23 cellular contexts compared by ENCODE assay signal in the genomic region with DNA sequence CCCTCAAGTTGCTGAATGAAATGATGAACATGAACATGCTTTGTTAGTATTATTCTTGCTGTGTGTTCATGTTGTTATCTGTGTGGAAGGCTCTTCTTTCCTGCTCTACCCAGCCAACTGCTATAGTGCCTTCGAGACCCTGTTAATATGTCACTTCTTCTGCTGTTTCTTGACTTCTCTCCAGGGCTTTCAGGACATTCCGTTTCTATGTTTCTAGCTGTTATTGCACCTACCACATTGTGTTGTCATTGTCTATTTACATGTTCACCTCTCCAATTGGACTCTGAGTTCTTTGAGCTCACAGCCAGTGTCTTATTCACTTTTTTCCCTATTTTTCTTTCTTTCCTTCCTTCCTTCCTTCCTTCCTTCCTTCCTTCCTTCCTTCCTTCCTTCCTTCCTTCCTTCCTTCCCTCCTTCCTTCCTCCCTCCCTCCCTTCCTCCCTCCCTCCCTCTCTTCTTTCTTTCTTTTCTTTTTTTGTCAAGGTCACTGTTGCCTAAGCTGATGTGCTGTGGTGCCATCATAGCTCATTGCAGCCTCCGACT. TPM values are rescaled to one million over a fixed set of nuclear protein-coding genes. Genes with fewer than 3 reads are reported as not detected.
DNase-seq lines count a peak whose midpoint lies in the region; ATAC-seq, FAIRE-seq and TF ChIP-seq lines count a peak whose summit lies in the region.
"Had no signal": no experiment of that assay in that cellular context is flagged by ENCODE, and none has a peak within 500 bp of the region (broad histone marks: within the 10 kb centered on the region; RNA-seq: fewer than 3 reads in every experiment).

No MANE protein-coding gene starts in this region.

- H3K27me3 Mint-ChIP-seq in activated CD4-positive, alpha-beta T cell treated with anti-CD3 and anti-CD28 coated beads, Interleukin-2, amount 10 ng/mL, durations not matched to agents 7 days and 5 days: peaks cover 35% of the 10 kb centered on the region

- intact Hi-C loops in IMR-90 (cut with micrococcal nuclease): no loop called here
- intact Hi-C loops in K562 (cut with micrococcal nuclease): no loop called here
- intact Hi-C loops in HepG2 (cut with micrococcal nuclease; ENCODE audit: unreplicated experiment): no loop called here
- intact Hi-C loops in right cardiac atrium (cut with DNase I): no loop called here
- intact Hi-C loops in mammary epithelial cell (cut with micrococcal nuclease): no loop called here

- H3K36me3 Mint-ChIP-seq in activated CD4-positive, alpha-beta T cell treated with anti-CD3 and anti-CD28 coated beads, Interleukin-2, amount 10 ng/mL, durations not matched to agents 7 days and 5 days (ENCODE audit: low read depth): no peaks in the 10 kb centered on the region
- H3K36me3 Mint-ChIP-seq: CD4-positive, alpha-beta memory T cell had no signal

- H3K9me1 ChIP-seq in IMR-90 (ENCODE audit: insufficient read depth, low read length) (no peaks in the 10 kb centered on the region), K562 (ENCODE audit: control insufficient read depth, insufficient read depth, low read length) (no peaks in the 10 kb centered on the region)

- H3K36me3 ChIP-seq in IMR-90 (ENCODE audit: control insufficient read depth, insufficient read depth, low read length) (no peaks in the 10 kb centered on the region), K562 (ENCODE audit: control insufficient read depth, insufficient read depth, low read length) (no peaks in the 10 kb centered on the region), HepG2 (replicated peaks in 1 of 2; ENCODE audit: control insufficient read depth in 1 of 2, insufficient read depth in 2 of 2, low read length in 2 of 2) (no peaks in the 10 kb centered on the region), mammary epithelial cell (ENCODE audit: insufficient read depth, low read length) (no peaks in the 10 kb centered on the region)

- no peaks in the 10 kb centered on the region for H3K4me1 Mint-ChIP-seq in activated CD4-positive, alpha-beta T cell treated with anti-CD3 and anti-CD28 coated beads, Interleukin-2, amount 10 ng/mL, durations not matched to agents 7 days and 5 days

- H3K9me3 Mint-ChIP-seq in activated CD4-positive, alpha-beta T cell treated with anti-CD3 and anti-CD28 coated beads, Interleukin-2, amount 10 ng/mL, durations not matched to agents 7 days and 5 days: no peaks in the 10 kb centered on the region

- H3K4me1 ChIP-seq in A549: peaks cover 38% of the 10 kb centered on the region
- peaks cover 10% of the 10 kb centered on the region for H3K4me1 ChIP-seq in IMR-90 (ENCODE audit: control insufficient read depth, insufficient read depth, low read length)
- H3K4me1 ChIP-seq in K562 (replicated peaks in 1 of 2; ENCODE audit: control insufficient read depth in 2 of 2, insufficient read depth in 2 of 2, low read length in 2 of 2): peaks cover 7 to 14% of the 10 kb centered on the region in 2 experiments
- H3K4me1 ChIP-seq in HepG2 (ENCODE audit: insufficient read depth, low read length): peaks cover 79% of the 10 kb centered on the region
- H3K4me1 ChIP-seq in right cardiac atrium (ENCODE audit: control insufficient read depth, insufficient read depth, low read length): no peaks in the 10 kb centered on the region
- H3K4me1 ChIP-seq in mammary epithelial cell (ENCODE audit: insufficient read depth, low read length): peaks cover 8% of the 10 kb centered on the region

- DNase-seq in A549 (ENCODE audit: low read depth in 1 of 2, low spot score in 1 of 2) (no peak), IMR-90 (no peak), K562 (ENCODE audit: extremely low read depth in 1 of 4, low spot score in 3 of 4) (no peak), HepG2 (ENCODE audit: low spot score) (no peak), right cardiac atrium (no peak), mammary epithelial cell (no peak)
- DNase-seq in activated CD4-positive, alpha-beta T cell treated with anti-CD3 and anti-CD28 coated beads, Interleukin-2, amount 10 ng/mL, durations not matched to agents 7 days and 5 days: no peak
- DNase-seq: C1 segment of cervical spinal cord; Calu3; CD4-positive, alpha-beta memory T cell; COR-L47; DMS53; DMS79 treated with DMSO at 0.1 percent for 48 hours; GF-D8; GM23248; H7; HCEC 1CT had no signal

- H3K4me2 ChIP-seq in A549 (no peak overlapping the region), IMR-90 (ENCODE audit: low read depth, low read length) (no peak overlapping the region), K562 (ENCODE audit: insufficient read depth, low read length) (no peak overlapping the region), HepG2 (ENCODE audit: low read depth, low read length) (no peak overlapping the region), mammary epithelial cell (ENCODE audit: insufficient read depth, low read depth, low read length) (no peak overlapping the region)

- H3K27me3 ChIP-seq in IMR-90 (ENCODE audit: control insufficient read depth, insufficient read depth, low read length) (no peaks in the 10 kb centered on the region), K562 (ENCODE audit: control insufficient read depth in 2 of 2, insufficient read depth in 2 of 2, low read length in 2 of 2) (no peaks in the 10 kb centered on the region), HepG2 (ENCODE audit: control insufficient read depth in 1 of 2, insufficient read depth in 2 of 2, low read length in 2 of 2) (no peaks in the 10 kb centered on the region), right cardiac atrium (ENCODE audit: control insufficient read depth, insufficient read depth) (no peaks in the 10 kb centered on the region), mammary epithelial cell (ENCODE audit: insufficient read depth, low read length) (peaks cover 4% of the 10 kb centered on the region)

- H2BK15ac ChIP-seq in IMR-90 (ENCODE audit: low read depth, low read length): no peak overlapping the region; the same call in 2 of the 3 replicates

- TF ChIP-seq POLR2A in A549 (IDR thresholded peaks at IDR 0.05; ENCODE audit: low read length) (no peak), IMR-90 (IDR thresholded peaks at IDR 0.05; ENCODE audit: low read depth, low read length) (no peak), K562 (conservative IDR thresholded peaks at IDR 0.05) (no peak), HepG2 (IDR thresholded peaks at IDR 0.05; ENCODE audit: insufficient read depth in 1 of 2, low read depth in 2 of 2, low read length in 2 of 2) (no peak)

- WGBS in A549 (ENCODE audit: missing lambda C conversion rate): 77% methylated on average over 3 of the region's 3 CpGs
- WGBS in IMR-90 (ENCODE audit: extremely low coverage in 2 of 2, insufficient read length in 1 of 2), 2 experiments: 83% methylated on average over 1 of the region's 3 CpGs; no CpG with 5 or more reads in 1 of the 2 experiments
- 65% methylated on average over 3 of the region's 3 CpGs for WGBS in K562 (ENCODE audit: insufficient coverage, low coverage, missing lambda C conversion rate)
- WGBS in HepG2 (ENCODE audit: low lambda C conversion rate): 43% methylated on average over 3 of the region's 3 CpGs
- WGBS in right cardiac atrium: 75% methylated on average over 3 of the region's 3 CpGs
- WGBS in mammary epithelial cell (ENCODE audit: low coverage, missing lambda C conversion rate): 81% methylated on average over 3 of the region's 3 CpGs

- no peaks in the 10 kb centered on the region for H3K79me1 ChIP-seq in IMR-90 (ENCODE audit: low read depth in 1 of 2, low read length in 2 of 2)

- no peak overlapping the region for H4K8ac ChIP-seq in IMR-90 (ENCODE audit: low read depth in 2 of 2, low read length in 2 of 2)

- CTCF ChIA-PET in A549 (lab: Yijun Ruan, JAX): interaction anchor here (0.6 to 1.1 kb wide), 2 partner anchors 23 to 273 kb away, joined by 3 to 5 read pairs; no protein-coding TSS in a partner anchor
- CTCF ChIA-PET in IMR-90 (lab: Yijun Ruan, JAX): no interaction called here
- CTCF ChIA-PET in K562 (lab: Yijun Ruan, JAX; ENCODE audit: low intra/inter-chr PET ratio): no interaction called here
- CTCF ChIA-PET in HepG2 (lab: Yijun Ruan, JAX; ENCODE audit: low intra/inter-chr PET ratio, low total read pairs): no interaction called here
- CTCF ChIA-PET in activated CD4-positive, alpha-beta T cell treated with anti-CD3 and anti-CD28 coated beads, Interleukin-2, amount 10 ng/mL, durations not matched to agents 7 days and 5 days (lab: Charles Lee): interaction anchor here (1.2 kb wide), 1 partner anchor 19 kb away, joined by 4 read pairs; no protein-coding TSS in a partner anchor
- CTCF ChIA-PET in mammary epithelial cell (lab: Charles Lee; ENCODE audit: low non-redundant PET): no interaction called here

- in situ Hi-C loops in IMR-90 (cut with MboI; ENCODE audit: low sequenced_read_pairs): no loop called here
- in situ Hi-C loops in K562 (cut with MboI): no loop called here
- in situ Hi-C loops in HepG2 (cut with HindIII; ENCODE audit: extremely low pct_ligation_motif_present, low pct_unique_long_range_greater_than_20kb): no loop called here
- in situ Hi-C loops in mammary epithelial cell (cut with MboI; ENCODE audit: low sequenced_read_pairs in 2 of 2): no loop called here

- no TSS peak for BruUV-seq in IMR-90 (replicated peaks; lab: Mats Ljungman, UMichigan)
- no TSS peak for BruUV-seq in K562 (replicated peaks; lab: Mats Ljungman, UMichigan)
- BruUV-seq in HepG2 (replicated peaks; lab: Mats Ljungman, UMichigan): no TSS peak
- BruUV-seq in mammary epithelial cell (replicated peaks; lab: Mats Ljungman, UMichigan): no TSS peak

- no peak for ATAC-seq in A549
- no peak for ATAC-seq in IMR-90 (ENCODE audit: low read depth)
- ATAC-seq in K562: no peak
- no peak for ATAC-seq in HepG2
- no peak for ATAC-seq in right cardiac atrium
- no peak for ATAC-seq in GM19455 (IDR thresholded peaks at IDR 0.05; ENCODE audit: unreplicated experiment)

- POLR2A ChIA-PET in A549 (lab: Yijun Ruan, JAX) (interaction anchor here (1.2 kb wide), 1 partner anchor 40 kb away, joined by 3 read pairs; a partner anchor contains a TSS), IMR-90 (lab: Charles Lee; ENCODE audit: unreplicated experiment) (no interaction called here), K562 (lab: Yijun Ruan, JAX) (no interaction called here), HepG2 (lab: Yijun Ruan, JAX) (interaction anchor here (0.7 kb wide), 1 partner anchor 275 kb away, joined by 3 read pairs; no protein-coding TSS in a partner anchor)
- POLR2A ChIA-PET in activated CD4-positive, alpha-beta T cell treated with anti-CD3 and anti-CD28 coated beads, Interleukin-2, amount 10 ng/mL, durations not matched to agents 7 days and 5 days (lab: Charles Lee): no interaction called here

- peak overlapping the region; percentile 58; the same call in 1 of the 2 replicates for H2BK120ac ChIP-seq in IMR-90 (ENCODE audit: low read depth, low read length)

- H3K9ac ChIP-seq in IMR-90 (ENCODE audit: low read depth, low read length): no peak overlapping the region
- no peak overlapping the region for H3K9ac ChIP-seq in K562 (ENCODE audit: insufficient read depth in 1 of 2, low read depth in 2 of 2, low read length in 2 of 2)
- no peak overlapping the region for H3K9ac ChIP-seq in HepG2 (ENCODE audit: insufficient read depth, low read depth, low read length)
- H3K9ac ChIP-seq in mammary epithelial cell (ENCODE audit: insufficient read depth, low read length): no peak overlapping the region
- H3K9ac ChIP-seq: GM23248 had no signal

- no peak overlapping the region for H4K5ac ChIP-seq in IMR-90 (ENCODE audit: low read depth, low read length)

- H3K14ac ChIP-seq in IMR-90 (replicated peaks; ENCODE audit: low read depth, low read length): no peak overlapping the region

- TF ChIP-seq RAD21 in A549 (conservative IDR thresholded peaks at IDR 0.05 in 1 of 2, IDR thresholded peaks at IDR 0.05 in 1 of 2) (no peak), IMR-90 (IDR thresholded peaks at IDR 0.05; ENCODE audit: low read length) (no peak), K562 (CRISPR knock-in tag; conservative IDR thresholded peaks at IDR 0.05 in 1 of 2, IDR thresholded peaks at IDR 0.05 in 1 of 2) (no peak), HepG2 (CRISPR knock-in tag; IDR thresholded peaks at IDR 0.05) (no peak)

- H3K9me3 ChIP-seq in A549 (no peaks in the 10 kb centered on the region), IMR-90 (ENCODE audit: control insufficient read depth, insufficient read depth, low read length) (peaks cover 3% of the 10 kb centered on the region; the same call in 1 of the 2 replicates), K562 (replicated peaks; ENCODE audit: control insufficient read depth, insufficient read depth, low read depth, low read length) (no peaks in the 10 kb centered on the region), HepG2 (ENCODE audit: low read length) (no peaks in the 10 kb centered on the region), right cardiac atrium (ENCODE audit: control insufficient read depth, low read length) (no peaks in the 10 kb centered on the region), mammary epithelial cell (replicated peaks; ENCODE audit: insufficient read depth, low read length) (no peaks in the 10 kb centered on the region)

- FAIRE-seq in A549 (lab: Jason Lieb, UNC) (no peak), K562 (lab: Jason Lieb, UNC) (no peak), HepG2 (lab: Jason Lieb, UNC) (no peak)
- FAIRE-seq: A204.1, GM12891, GM18507, H1 had no signal

- H3K56ac ChIP-seq in IMR-90 (ENCODE audit: extremely low read depth, insufficient read depth, low read length): no peak overlapping the region

- H2BK20ac ChIP-seq in IMR-90 (ENCODE audit: low read depth, low read length): no peak overlapping the region

- TF ChIP-seq CTCF in A549 (IDR thresholded peaks at IDR 0.05) (no peak), IMR-90 (conservative IDR thresholded peaks at IDR 0.05; ENCODE audit: low read depth, low read length) (no peak), K562 (IDR thresholded peaks at IDR 0.05 in 2 of 3, conservative IDR thresholded peaks at IDR 0.05 in 1 of 3; ENCODE audit: insufficient read depth in 2 of 3, low read depth in 1 of 3, low read length in 3 of 3) (no peak), HepG2 (CRISPR knock-in tag; IDR thresholded peaks at IDR 0.05) (no peak), mammary epithelial cell (conservative IDR thresholded peaks at IDR 0.05 in 1 of 2, IDR thresholded peaks at IDR 0.05 in 1 of 2; ENCODE audit: extremely low read depth in 1 of 2, insufficient read depth in 1 of 2, low read depth in 1 of 2, low read length in 2 of 2) (no peak)

- no peak overlapping the region for H2AFZ ChIP-seq in IMR-90 (replicated peaks; ENCODE audit: low read length, poor library complexity)
- H2AFZ ChIP-seq in K562 (ENCODE audit: low read depth, low read length): no peak overlapping the region
- no peak overlapping the region for H2AFZ ChIP-seq in HepG2 (ENCODE audit: low read length)
- H2AFZ ChIP-seq in mammary epithelial cell (ENCODE audit: low read depth, low read length): no peak overlapping the region
- H2AFZ ChIP-seq: GM23248 had no signal

- H3K4me3 ChIP-seq in A549: no peak overlapping the region
- no peak overlapping the region for H3K4me3 ChIP-seq in IMR-90 (ENCODE audit: insufficient read depth, low read depth, low read length)
- no peak overlapping the region for H3K4me3 ChIP-seq in K562
- no peak overlapping the region for H3K4me3 ChIP-seq in HepG2 (replicated peaks in 1 of 3; ENCODE audit: insufficient read depth in 1 of 3, low read depth in 2 of 3, low read length in 3 of 3)
- H3K4me3 ChIP-seq in right cardiac atrium (ENCODE audit: low read length): no peak overlapping the region
- H3K4me3 ChIP-seq in mammary epithelial cell (replicated peaks in 1 of 3; ENCODE audit: insufficient read depth in 1 of 3, low read depth in 2 of 3, low read length in 3 of 3): no peak overlapping the region
- H3K4me3 ChIP-seq: GM23248 had no signal

- dilution Hi-C loops in IMR-90 (cut with HindIII; ENCODE audit: low sequenced_read_pairs, unreplicated experiment) (no loop called here), mammary epithelial cell (cut with HindIII; ENCODE audit: low sequenced_read_pairs) (no loop called here)

- peak overlapping the region; percentile 61 for H2AK5ac ChIP-seq in IMR-90 (ENCODE audit: low read depth, low read length)

- TF ChIP-seq EP300 in A549 (IDR thresholded peaks at IDR 0.05) (no peak), K562 (IDR thresholded peaks at IDR 0.05; ENCODE audit: low read length) (no peak), HepG2 (IDR thresholded peaks at IDR 0.05; ENCODE audit: low read depth in 2 of 2, low read length in 2 of 2) (no peak), HepG2 (CRISPR knock-in tag; IDR thresholded peaks at IDR 0.05; ENCODE audit: borderline replicate concordance) (no peak)

- H3K23ac ChIP-seq in IMR-90 (ENCODE audit: low read depth, low read length): no peak overlapping the region

- H3K27ac ChIP-seq in A549 (peak overlapping the region; percentile 6 to 41; a peak in 4 of 6 replicates), IMR-90 (ENCODE audit: insufficient read depth, low read length) (no peak overlapping the region), K562 (ENCODE audit: extremely low read depth, low read depth, low read length) (no peak overlapping the region), HepG2 (ENCODE audit: extremely low read length, insufficient read depth, low read length) (no peak overlapping the region), right cardiac atrium (ENCODE audit: low read length) (no peak overlapping the region), mammary epithelial cell (ENCODE audit: insufficient read depth, low read depth, low read length) (no peak overlapping the region)
- H3K27ac ChIP-seq: 22Rv1, GM23248 had no signal

- H3K79me2 ChIP-seq in K562 (ENCODE audit: control insufficient read depth, insufficient read depth, low read length) (no peaks in the 10 kb centered on the region), HepG2 (ENCODE audit: insufficient read depth, low read length) (no peaks in the 10 kb centered on the region), mammary epithelial cell (ENCODE audit: insufficient read depth, low read length) (no peaks in the 10 kb centered on the region)

- H3K27ac Mint-ChIP-seq in activated CD4-positive, alpha-beta T cell treated with anti-CD3 and anti-CD28 coated beads, Interleukin-2, amount 10 ng/mL, durations not matched to agents 7 days and 5 days: no peak overlapping the region

- no peak overlapping the region for H2AK9ac ChIP-seq in IMR-90 (replicated peaks; ENCODE audit: low read depth, low read length, poor library complexity)

- no peak overlapping the region for H2BK5ac ChIP-seq in IMR-90 (ENCODE audit: low read depth, low read length, poor library complexity, severe bottlenecking)

- no peak overlapping the region; the same call in 1 of the 2 replicates for H4K91ac ChIP-seq in IMR-90 (ENCODE audit: insufficient read depth, low read depth, low read length)

- H3K4me3 Mint-ChIP-seq in activated CD4-positive, alpha-beta T cell treated with anti-CD3 and anti-CD28 coated beads, Interleukin-2, amount 10 ng/mL, durations not matched to agents 7 days and 5 days: no peak overlapping the region
- H3K4me3 Mint-ChIP-seq: CD4-positive, alpha-beta memory T cell had no signal

- H4K20me1 ChIP-seq in IMR-90 (ENCODE audit: insufficient read depth, low read length) (no peaks in the 10 kb centered on the region), K562 (replicated peaks; ENCODE audit: control insufficient read depth, insufficient read depth, low read length) (no peaks in the 10 kb centered on the region), HepG2 (ENCODE audit: insufficient read depth, low read length) (no peaks in the 10 kb centered on the region), mammary epithelial cell (ENCODE audit: insufficient read depth, low read length) (no peaks in the 10 kb centered on the region)

- H3K18ac ChIP-seq in IMR-90 (ENCODE audit: low read depth, low read length): no peak overlapping the region

- peak overlapping the region; percentile 44; the same call in 1 of the 2 replicates for H3K4ac ChIP-seq in IMR-90 (ENCODE audit: low read depth, low read length)

RNA-seq across cellular contexts. Expression of a gene that starts 40.4 kb away (rescaled TPM):
- polyA plus RNA-seq in A549 (2011; rRNA removed) (40.5 and 60.8 TPM in 2 replicates), A549 (2017; fragmentation: RNase III; extraction: RNeasy Plus Mini Kit Qiagen cat#74134 plus additional on column Dnase treatment) (23.2 to 26.1 TPM (median 25.6 TPM) in 3 replicates), IMR-90 (2012; rRNA removed) (13.4 and 14.4 TPM in 2 replicates), K562 (2011; rRNA removed) (7.2 and 7.7 TPM in 2 replicates), K562 (2014; fragmentation: Illumina TruSeq; extraction: Trizol) (10.9 and 11.6 TPM in 2 replicates), K562 (2014; fragmentation: Nextera tagmentation; extraction: Ambion mirVana) (1 to 10 TPM; 2.0 to 2.9 TPM), K562 (2014; rRNA removed) (13.2 and 13.6 TPM in 2 replicates), HepG2 (2011; rRNA removed) (12.0 and 12.9 TPM in 2 replicates), right cardiac atrium (24.2 TPM), mammary epithelial cell (2.7 TPM)
- polyA plus RNA-seq in A549 (2012; cell fraction: cytosol; rRNA removed): 20.6 and 25.0 TPM in 2 replicates
- 24.3 and 33.2 TPM in 2 replicates for polyA plus RNA-seq in A549 (2012; cell fraction: nucleus; rRNA removed)
- 25.2 and 32.9 TPM in 2 replicates for polyA minus RNA-seq in A549 (2011; rRNA and poly(A)+ RNA removed)
- total RNA-seq in IMR-90 (2012; rRNA removed) (19.4 and 20.8 TPM in 2 replicates), K562 (2014; rRNA removed) (21.8 TPM in 2 replicates), K562 (2014; rRNA removed; fragmentation: Illumina TruSeq; extraction: Trizol) (13.5 and 14.8 TPM in 2 replicates), K562 (2015; rRNA removed; fragmentation: Illumina TruSeq; extraction: Trizol) (18.9 and 19.2 TPM in 2 replicates), K562 (2021) (18.7 and 20.1 TPM in 2 replicates), HepG2 (2016; rRNA removed; fragmentation: Illumina TruSeq; extraction: Trizol) (13.2 and 23.6 TPM in 2 replicates), right cardiac atrium (10 to 100 TPM; 33.3 to 45.3 (median 37.1) TPM), mammary epithelial cell (1 to 10 TPM; 4.2 to 7.0 TPM)
- 8.3 and 14.5 TPM in 2 replicates for polyA plus RNA-seq in IMR-90 (2012; cell fraction: cytosol; rRNA removed)
- 8.6 and 10.7 TPM in 2 replicates for polyA plus RNA-seq in IMR-90 (2012; cell fraction: nucleus; rRNA removed; ENCODE audit: low replicate concordance)
- 24.8 and 28.2 TPM in 2 replicates for total RNA-seq in K562 (2011; cell fraction: chromatin; rRNA removed; ENCODE audit: low replicate concordance)
- 17.6 and 25.8 TPM in 2 replicates for total RNA-seq in K562 (2011; cell fraction: nucleolus; rRNA removed)
- total RNA-seq in K562 (2011; cell fraction: nucleoplasm; rRNA removed): 17.6 and 19.4 TPM in 2 replicates
- 6.9 and 11.4 TPM in 2 replicates for polyA plus RNA-seq in K562 (2011; cell fraction: cytosol; rRNA removed)
- 21.3 and 26.7 TPM in 2 replicates for polyA plus RNA-seq in K562 (2011; cell fraction: nucleus; rRNA removed)
- 13.5 and 15.2 TPM in 2 replicates for polyA plus RNA-seq in K562 (2012)
- polyA minus RNA-seq in K562 (2011; rRNA and poly(A)+ RNA removed): 6.0 and 6.4 TPM in 2 replicates
- polyA minus RNA-seq in K562 (2011; cell fraction: cytosol; rRNA and poly(A)+ RNA removed): 4.6 and 6.2 TPM in 2 replicates
- polyA minus RNA-seq in K562 (2011; cell fraction: nucleus; rRNA and poly(A)+ RNA removed): 9.3 and 13.3 TPM in 2 replicates
- 5.9 and 7.5 TPM in 2 replicates for total RNA-seq in HepG2 (2016; cell fraction: cytosol; rRNA removed; fragmentation: Illumina TruSeq; extraction: Trizol; ENCODE audit: low read depth)
- total RNA-seq in HepG2 (2016; cell fraction: insoluble cytoplasmic fraction; rRNA removed; fragmentation: Illumina TruSeq; extraction: Trizol): 13.9 and 23.0 TPM in 2 replicates
- 12.2 and 13.9 TPM in 2 replicates for total RNA-seq in HepG2 (2016; cell fraction: membrane; rRNA removed; fragmentation: Illumina TruSeq; extraction: Trizol)
- total RNA-seq in HepG2 (2016; cell fraction: nucleus; rRNA removed; fragmentation: Illumina TruSeq; extraction: Trizol): 26.5 and 27.4 TPM in 2 replicates
- polyA plus RNA-seq in HepG2 (2011; cell fraction: cytosol; rRNA removed): 11.4 and 12.6 TPM in 2 replicates
- 15.1 and 17.1 TPM in 2 replicates for polyA plus RNA-seq in HepG2 (2011; cell fraction: nucleus; rRNA removed)
- 14.8 and 39.0 TPM in 2 replicates for polyA plus RNA-seq in HepG2 (2012)
- 3.1 and 4.6 TPM in 2 replicates for polyA plus RNA-seq in HepG2 (2016; cell fraction: cytosol; fragmentation: Illumina TruSeq; extraction: Trizol; ENCODE audit: low read depth)
- 11.2 and 12.5 TPM in 2 replicates for polyA plus RNA-seq in HepG2 (2016; cell fraction: insoluble cytoplasmic fraction; fragmentation: Illumina TruSeq; extraction: Trizol; ENCODE audit: low read depth)
- polyA plus RNA-seq in HepG2 (2016; cell fraction: membrane; fragmentation: Illumina TruSeq; extraction: Trizol; ENCODE audit: low read depth): 6.7 and 8.6 TPM in 2 replicates
- 45.7 and 45.8 TPM in 2 replicates for polyA plus RNA-seq in HepG2 (2016; cell fraction: nucleus; fragmentation: Illumina TruSeq; extraction: Trizol; ENCODE audit: insufficient read depth, low read depth)
- polyA minus RNA-seq in HepG2 (2011; rRNA and poly(A)+ RNA removed; ENCODE audit: low replicate concordance): 2.5 and 6.7 TPM in 2 replicates
- 6.2 and 7.0 TPM in 2 replicates for polyA minus RNA-seq in HepG2 (2011; cell fraction: cytosol; rRNA and poly(A)+ RNA removed)
- polyA minus RNA-seq in HepG2 (2011; cell fraction: nucleus; rRNA and poly(A)+ RNA removed): 6.8 and 10.7 TPM in 2 replicates
- total RNA-seq in activated CD4-positive, alpha-beta T cell treated with anti-CD3 and anti-CD28 coated beads, Interleukin-2, amount 10 ng/mL, durations not matched to agents 7 days and 5 days: not detected
- not detected for polyA minus RNA-seq in mammary epithelial cell

Comparison
In these comparisons a context has a peak if more than half of its experiments do, and no peak if none do; other contexts are left out.
1. H3K27ac ChIP-seq: peak in A549 (2 of 2); none in IMR-90 (single experiment), K562 (single experiment), HepG2 (single experiment), right cardiac atrium (single experiment) and mammary epithelial cell (single experiment).
2. RNA of a gene that starts 40.4 kb away (total RNA-seq): 33.3 to 45.3 TPM in right cardiac atrium, 5.9 to 27.4 TPM in HepG2, 13.5 to 28.2 TPM in K562, 19.4 to 20.8 TPM in IMR-90 and 4.2 to 7.0 TPM in mammary epithelial cell; not detected in activated CD4-positive, alpha-beta T cell treated with anti-CD3 and anti-CD28 coated beads, Interleukin-2, amount 10 ng/mL, durations not matched to agents 7 days and 5 days; every median in the first group is over 4 times any median in the second.
3. CTCF ChIA-PET loops: an anchor here in A549 (0.6 to 1.1 kb wide) and activated CD4-positive, alpha-beta T cell treated with anti-CD3 and anti-CD28 coated beads, Interleukin-2, amount 10 ng/mL, durations not matched to agents 7 days and 5 days (1.2 kb wide); none called in IMR-90, K562, HepG2 and mammary epithelial cell.
4. POLR2A ChIA-PET loops: an anchor here in A549 (1.2 kb wide) and HepG2 (0.7 kb wide); none called in IMR-90, K562 and activated CD4-positive, alpha-beta T cell treated with anti-CD3 and anti-CD28 coated beads, Interleukin-2, amount 10 ng/mL, durations not matched to agents 7 days and 5 days.